In the genomic region with DNA sequence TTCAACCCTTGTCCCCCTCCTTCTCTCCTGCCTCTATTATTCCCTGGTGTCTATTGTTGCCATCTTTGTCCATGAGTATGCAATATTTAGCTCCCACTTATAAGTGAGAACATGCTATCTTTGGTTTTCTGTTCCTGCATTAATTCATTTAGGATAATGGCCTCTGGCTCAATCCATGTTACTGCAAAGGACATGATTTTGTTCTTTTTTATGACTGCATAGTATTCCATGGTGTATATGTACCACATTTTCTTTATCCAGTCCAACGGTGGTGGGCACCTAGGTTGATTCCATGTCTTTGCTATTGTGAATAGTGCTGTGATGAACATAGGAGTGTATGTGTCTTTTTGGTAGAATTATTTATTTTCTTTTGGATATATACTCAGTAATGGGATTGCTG, we compare ENCODE assay signal across 7 cellular contexts. TPM values are rescaled to one million over a fixed set of nuclear protein-coding genes. Genes with fewer than 3 reads are reported as not detected.
"Had no signal": no experiment of that assay in that cellular context is flagged by ENCODE, and none has a peak within 500 bp of the region (broad histone marks: within the 10 kb centered on the region; RNA-seq: fewer than 3 reads in every experiment).

No MANE protein-coding gene starts in this region.

RNA-seq across cellular contexts. Expression of a gene that starts 33.4 kb away (rescaled TPM):
- total RNA-seq: GM23248, GM23338, H1, H4, H7, H9, HFFc6 had no signal
- polyA plus RNA-seq: GM23248, GM23338 had no signal
